Comparison of ENCODE assay signal across 8 cellular contexts in the genomic region with DNA sequence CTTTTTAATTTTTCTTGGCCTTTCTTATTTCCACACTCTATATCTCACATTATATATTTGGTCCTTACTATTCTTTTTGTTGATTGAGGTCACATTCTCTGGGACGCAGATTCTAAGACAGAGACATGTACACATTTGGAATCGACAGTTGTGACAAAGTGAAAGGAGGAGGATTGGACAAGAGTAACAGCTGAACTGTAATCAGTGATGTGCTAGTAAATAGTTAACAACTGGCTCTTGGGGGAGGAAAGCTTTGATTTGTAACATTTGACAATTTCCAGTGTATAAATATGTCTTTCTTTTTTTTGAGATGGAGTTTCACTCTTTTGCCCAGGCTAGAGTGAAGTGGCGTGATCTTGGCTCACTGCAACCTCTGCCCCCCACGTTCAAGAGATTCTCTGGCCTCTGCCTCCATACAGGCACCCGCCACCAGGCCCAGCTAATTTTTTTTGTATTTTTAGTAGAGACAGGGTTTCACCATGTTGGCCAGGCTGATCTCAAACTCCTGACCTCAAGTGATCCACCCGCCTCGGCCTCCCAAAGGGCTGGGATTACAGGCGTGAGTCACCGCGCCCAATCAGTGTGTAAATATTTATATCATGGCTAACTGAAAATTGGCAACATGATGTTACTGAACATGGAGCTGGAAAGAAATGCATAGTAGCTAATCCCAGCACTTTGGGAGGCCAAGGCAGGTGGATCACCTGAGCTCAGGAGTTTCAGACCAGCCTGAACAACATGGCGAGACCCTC. TPM values are rescaled to one million over a fixed set of nuclear protein-coding genes. Genes with fewer than 3 reads are reported as not detected.
DNase-seq lines count a peak whose midpoint lies in the region; ATAC-seq, FAIRE-seq and TF ChIP-seq lines count a peak whose summit lies in the region.
"Not testable (repeated sequence)": the region's sequence is repeated elsewhere in the genome, so short reads cannot be mapped to it uniquely, and the experiment has no call there.

No MANE protein-coding gene starts in this region.

- not testable (repeated sequence) for H3K27me3 Mint-ChIP-seq in HFFc6 (ENCODE audit: insufficient read depth); astrocyte (ENCODE audit: low read depth, unreplicated experiment)

- not testable (repeated sequence) for H3K4me1 ChIP-seq in astrocyte (ENCODE audit: insufficient read depth, low read length); gastroesophageal sphincter
- peaks cover 0 to 23% (median 16%) of the 10 kb centered on the region in 4 donors for H3K4me1 ChIP-seq in stomach

- H3K9me3 Mint-ChIP-seq in HFFc6; astrocyte (ENCODE audit: unreplicated experiment): not testable (repeated sequence)

- intact Hi-C loops in stomach (cut with DNase I; ENCODE audit: low total_unique reads), result loop anchor here (10.0 kb wide), 1 partner anchor 87 kb away; no protein-coding TSS in a partner anchor

- not testable (repeated sequence) for H3K4me2 ChIP-seq in astrocyte (ENCODE audit: low read length)

- ATAC-seq in esophagus mucosa, result peak; percentile 48
- ATAC-seq in gastroesophageal sphincter, result peak; percentile 62

- H3K79me2 ChIP-seq in astrocyte (ENCODE audit: insufficient read depth, low read length), result not testable (repeated sequence)

- H3K4me3 Mint-ChIP-seq in HFFc6, result peak overlapping the region; percentile 24; the same call in 1 of the 2 replicates
- not testable (repeated sequence) for H3K4me3 Mint-ChIP-seq in astrocyte (ENCODE audit: unreplicated experiment)

- not testable (repeated sequence) for H3K9me3 ChIP-seq in astrocyte (ENCODE audit: insufficient read depth, low read depth, low read length); gastroesophageal sphincter; stomach

- not testable (repeated sequence) for FAIRE-seq in astrocyte (lab: Jason Lieb, UNC)

- H3K4me1 Mint-ChIP-seq in HFFc6 (ENCODE audit: low read depth), result peaks cover 35% of the 10 kb centered on the region
- H3K4me1 Mint-ChIP-seq in astrocyte (ENCODE audit: low read depth, unreplicated experiment), result not testable (repeated sequence)

- not testable (repeated sequence) for H3K36me3 Mint-ChIP-seq in HFFc6 (ENCODE audit: low read depth); astrocyte (ENCODE audit: low read depth, unreplicated experiment)

- H3K27me3 ChIP-seq in astrocyte (ENCODE audit: insufficient read depth, low read length); gastroesophageal sphincter; stomach: not testable (repeated sequence)

- H3K4me3 ChIP-seq in AG10803 (ENCODE audit: low read length); astrocyte (ENCODE audit: insufficient read depth, low read depth, low read length); gastroesophageal sphincter; stomach: not testable (repeated sequence)

- H3K36me3 ChIP-seq in astrocyte (ENCODE audit: insufficient read depth, low read length); gastroesophageal sphincter; stomach: not testable (repeated sequence)

- TF ChIP-seq EP300 in gastroesophageal sphincter (IDR thresholded peaks at IDR 0.05); stomach (IDR thresholded peaks at IDR 0.05): not testable (repeated sequence)

- not testable (repeated sequence) for H3K9ac ChIP-seq in astrocyte (ENCODE audit: low read length)

- not testable (repeated sequence) for TF ChIP-seq POLR2A in gastroesophageal sphincter (IDR thresholded peaks at IDR 0.05); stomach (IDR thresholded peaks at IDR 0.05)

- H3K27ac Mint-ChIP-seq in HFFc6, result peak overlapping the region; percentile 74
- not testable (repeated sequence) for H3K27ac Mint-ChIP-seq in astrocyte (ENCODE audit: unreplicated experiment)

- H4K20me1 ChIP-seq in astrocyte (ENCODE audit: insufficient read depth, low read length), result not testable (repeated sequence)

- not testable (repeated sequence) for TF ChIP-seq CTCF in AG10803 (conservative IDR thresholded peaks at IDR 0.05; ENCODE audit: low read length); HFFc6 (IDR thresholded peaks at IDR 0.05); astrocyte (IDR thresholded peaks at IDR 0.05; ENCODE audit: insufficient read depth, low read depth, low read length); stomach (IDR thresholded peaks at IDR 0.05)
- peak in 1 of 4 experiments; percentile 27 for TF ChIP-seq CTCF in gastroesophageal sphincter (IDR thresholded peaks at IDR 0.05)

- 37 to 50% methylated on average over 10 to 11 of the region's 11 CpGs for WGBS in gastroesophageal sphincter (ENCODE audit: low coverage in 1 of 2), 2 donors
- WGBS in stomach, 5 donors, result 49 to 60% (median 52%) methylated on average over 11 of the region's 11 CpGs

- H3K27ac ChIP-seq in astrocyte (ENCODE audit: low read depth, low read length), result not testable (repeated sequence)
- H3K27ac ChIP-seq in gastroesophageal sphincter, result peak overlapping the region in 2 of 4 donors; percentile 18 to 46
- H3K27ac ChIP-seq in stomach, result peak overlapping the region; percentile 6 to 66 (median 48)

- H2AFZ ChIP-seq in astrocyte (ENCODE audit: low read depth, low read length), result not testable (repeated sequence)

- DNase-seq in AG10803 (ENCODE audit: low read depth) (peak; percentile 46), HFFc6 (peak; percentile 69), RPMI7951 (ENCODE audit: low read depth) (peak; percentile 35), astrocyte (ENCODE audit: low read depth) (peak; percentile 47), myocyte (ENCODE audit: low read depth) (peak; percentile 57), stomach (peak; percentile 73)

RNA-seq across cellular contexts. Expression of a gene that starts 28.7 kb away (rescaled TPM):
- total RNA-seq in HFFc6 (2021; fragmentation: NEBNext Ultra II Directional; extraction: Animal tissue kit (Norgen Biotek cat#: 25700)), result 100 to 1,000 TPM; 259 to 335 (median 298) TPM
- total RNA-seq in RPMI7951 (2014; rRNA removed; shearing (Covaris generic)), result 72.9 and 86.3 TPM in 2 replicates
- total RNA-seq in astrocyte (169 and 173 TPM in 2 replicates), esophagus mucosa (53.9 TPM), gastroesophageal sphincter (10 to 100 TPM; 27.6 to 91.3 (median 64.6) TPM), myocyte (137 and 205 TPM in 2 replicates), stomach (100 to 1,000 TPM in 3 of 5 donors, 10 to 100 TPM in 2; 71.0 to 143 (median 132) TPM)
- polyA plus RNA-seq in myocyte (2012), result 112 TPM
- polyA plus RNA-seq in stomach, result 10 to 100 TPM; 28.7 to 72.4 (median 33.7) TPM
